Comparison of ENCODE assay signal across 25 cellular contexts in the genomic region with DNA sequence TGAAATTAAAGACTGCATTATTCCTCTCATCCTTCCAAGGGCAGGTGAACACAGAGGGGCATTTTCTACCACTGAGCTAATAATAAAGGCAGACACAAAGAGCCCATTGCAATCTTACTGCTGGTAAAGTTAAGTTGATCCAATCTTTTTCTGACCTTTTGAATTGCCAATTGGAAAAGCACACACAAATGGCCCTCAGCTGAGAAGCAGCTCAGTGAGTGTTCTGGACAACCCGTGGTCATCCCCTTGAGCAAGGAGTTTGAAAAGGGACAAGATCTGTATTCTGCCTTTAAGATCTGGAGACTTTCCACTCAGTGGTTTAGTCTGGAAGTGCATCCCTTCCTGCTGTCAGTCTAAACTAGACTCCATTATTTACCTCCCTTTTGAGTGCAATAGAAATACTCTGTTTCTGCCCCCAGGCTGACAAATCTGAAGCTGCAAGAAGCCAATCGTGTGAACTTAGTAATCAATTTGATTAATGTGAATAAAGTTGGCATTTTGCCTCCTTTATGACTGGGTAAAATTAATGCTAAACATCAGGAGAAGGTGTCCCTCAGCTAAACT.
DNase-seq lines count a peak whose midpoint lies in the region; ATAC-seq and TF ChIP-seq lines count a peak whose summit lies in the region.
"Had no signal": no experiment of that assay in that cellular context is flagged by ENCODE, and none has a peak within 500 bp of the region (broad histone marks: within the 10 kb centered on the region; RNA-seq: fewer than 3 reads in every experiment).

No MANE protein-coding gene starts in this region.

- no peak for ATAC-seq in HG02870 (IDR thresholded peaks at IDR 0.05; ENCODE audit: unreplicated experiment)
- ATAC-seq: activated T-cell treated with anti-CD3 and anti-CD28 coated beads, Interleukin-2, amount 50 U/mL, for 4 hours; heart right ventricle; psoas muscle; stimulated activated effector memory CD8-positive, alpha-beta T cell treated with anti-CD3 and anti-CD28 coated beads, Interleukin-12 subunit alpha, Interleukin-12 subunit beta, amount 100 ng/mL, for 72 hours had no signal

- H3K36me3 ChIP-seq in BE2C (no peaks in the 10 kb centered on the region), brain microvascular endothelial cell (replicated peaks) (no peaks in the 10 kb centered on the region)
- H3K36me3 ChIP-seq: heart right ventricle, sigmoid colon had no signal

- no peak overlapping the region for H3K4me3 Mint-ChIP-seq in nephron
- H3K4me3 Mint-ChIP-seq in activated T-helper 2 cell treated with anti-CD3 and anti-CD28 coated beads, Interferon-gamma antibody, Interleukin-2, Interleukin-4, amounts not matched to agents 10 μg/mL and 5 μg/mL and 100 μg/mL, durations not matched to agents 14 hours and 24 hours and 36 hours (ENCODE audit: low read depth) = no peak overlapping the region
- no peak overlapping the region for H3K4me3 Mint-ChIP-seq in activated naive CD4-positive, alpha-beta T cell treated with anti-CD3 and anti-CD28 coated beads, Interleukin-2, amount 10 ng/mL, durations not matched to agents 7 days and 5 days
- H3K4me3 Mint-ChIP-seq: activated T-cell treated with anti-CD3 and anti-CD28 coated beads, Interleukin-2, amount 50 U/mL, for 4 hours; IgD-negative memory B cell; stimulated activated effector memory CD8-positive, alpha-beta T cell treated with anti-CD3 and anti-CD28 coated beads, Interleukin-12 subunit alpha, Interleukin-12 subunit beta, amount 100 ng/mL, for 72 hours had no signal

- peak; percentile 16; the same call in 1 of the 2 replicates for TF ChIP-seq CTCF in BE2C (IDR thresholded peaks at IDR 0.05; ENCODE audit: low read depth, low read length)
- peak; percentile 9 for TF ChIP-seq CTCF in brain microvascular endothelial cell (IDR thresholded peaks at IDR 0.05; ENCODE audit: low read depth, low read length, missing control alignments)
- peak in 2 of 3 experiments; percentile 9 to 17 for TF ChIP-seq CTCF in nephron (IDR thresholded peaks at IDR 0.05; ENCODE audit: unreplicated experiment in 3 of 3)

- CTCF ChIA-PET in activated naive CD4-positive, alpha-beta T cell treated with anti-CD3 and anti-CD28 coated beads, Interleukin-2, amount 10 ng/mL, durations not matched to agents 7 days and 5 days (lab: Charles Lee) = no interaction called here

- H3K4me1 Mint-ChIP-seq in nephron = peaks cover 8% of the 10 kb centered on the region
- H3K4me1 Mint-ChIP-seq in activated T-helper 2 cell treated with anti-CD3 and anti-CD28 coated beads, Interferon-gamma antibody, Interleukin-2, Interleukin-4, amounts not matched to agents 10 μg/mL and 5 μg/mL and 100 μg/mL, durations not matched to agents 14 hours and 24 hours and 36 hours (ENCODE audit: low read depth) = no peaks in the 10 kb centered on the region
- no peaks in the 10 kb centered on the region for H3K4me1 Mint-ChIP-seq in activated naive CD4-positive, alpha-beta T cell treated with anti-CD3 and anti-CD28 coated beads, Interleukin-2, amount 10 ng/mL, durations not matched to agents 7 days and 5 days
- H3K4me1 Mint-ChIP-seq: IgD-negative memory B cell; stimulated activated effector memory CD8-positive, alpha-beta T cell treated with anti-CD3 and anti-CD28 coated beads, Interleukin-12 subunit alpha, Interleukin-12 subunit beta, amount 100 ng/mL, for 72 hours had no signal

- H3K27me3 Mint-ChIP-seq in nephron (ENCODE audit: low read depth) = peaks cover 4% of the 10 kb centered on the region
- H3K27me3 Mint-ChIP-seq in activated T-helper 2 cell treated with anti-CD3 and anti-CD28 coated beads, Interferon-gamma antibody, Interleukin-2, Interleukin-4, amounts not matched to agents 10 μg/mL and 5 μg/mL and 100 μg/mL, durations not matched to agents 14 hours and 24 hours and 36 hours (ENCODE audit: low read depth) = no peaks in the 10 kb centered on the region
- H3K27me3 Mint-ChIP-seq in activated naive CD4-positive, alpha-beta T cell treated with anti-CD3 and anti-CD28 coated beads, Interleukin-2, amount 10 ng/mL, durations not matched to agents 7 days and 5 days = no peaks in the 10 kb centered on the region
- H3K27me3 Mint-ChIP-seq: IgD-negative memory B cell had no signal

- H3K27me3 ChIP-seq in BE2C = no peaks in the 10 kb centered on the region
- no peaks in the 10 kb centered on the region for H3K27me3 ChIP-seq in brain microvascular endothelial cell (replicated peaks)
- H3K27me3 ChIP-seq: heart right ventricle, sigmoid colon had no signal

- no peak overlapping the region for H3K27ac ChIP-seq in brain microvascular endothelial cell
- H3K27ac ChIP-seq: C4-2B, epithelial cell of prostate, heart right ventricle, psoas muscle, sigmoid colon had no signal

- no peaks in the 10 kb centered on the region for H3K36me3 Mint-ChIP-seq in nephron (ENCODE audit: low read depth)
- no peaks in the 10 kb centered on the region for H3K36me3 Mint-ChIP-seq in activated T-helper 2 cell treated with anti-CD3 and anti-CD28 coated beads, Interferon-gamma antibody, Interleukin-2, Interleukin-4, amounts not matched to agents 10 μg/mL and 5 μg/mL and 100 μg/mL, durations not matched to agents 14 hours and 24 hours and 36 hours (ENCODE audit: low read depth)
- no peaks in the 10 kb centered on the region for H3K36me3 Mint-ChIP-seq in activated naive CD4-positive, alpha-beta T cell treated with anti-CD3 and anti-CD28 coated beads, Interleukin-2, amount 10 ng/mL, durations not matched to agents 7 days and 5 days
- H3K36me3 Mint-ChIP-seq: IgD-negative memory B cell; stimulated activated effector memory CD8-positive, alpha-beta T cell treated with anti-CD3 and anti-CD28 coated beads, Interleukin-12 subunit alpha, Interleukin-12 subunit beta, amount 100 ng/mL, for 72 hours had no signal

- in situ Hi-C loops in brain microvascular endothelial cell (cut with HindIII; ENCODE audit: low pct_ligation_motif_present, low sequenced_read_pairs) = no loop called here

- DNase-seq in BE2C (no peak), LHCN-M2 (ENCODE audit: low read depth) (peak; percentile 23), brain microvascular endothelial cell (no peak), iPS-NIHi11 (ENCODE audit: low spot score) (no peak)
- DNase-seq in activated T-helper 2 cell treated with anti-CD3 and anti-CD28 coated beads, Interferon-gamma antibody, Interleukin-2, Interleukin-4, amounts not matched to agents 10 μg/mL and 5 μg/mL and 100 μg/mL, durations not matched to agents 14 hours and 24 hours and 36 hours (ENCODE audit: low spot score) = no peak
- no peak for DNase-seq in activated naive CD4-positive, alpha-beta T cell treated with anti-CD3 and anti-CD28 coated beads, Interleukin-2, amount 10 ng/mL, durations not matched to agents 7 days and 5 days
- DNase-seq: activated CD4-positive, alpha-beta T cell treated with anti-CD3 and anti-CD28 coated beads for 48 hours; activated naive CD4-positive, alpha-beta T cell; activated T-cell treated with anti-CD3 and anti-CD28 coated beads, Interleukin-2, amount 50 U/mL, for 4 hours; Calu3; foreskin fibroblast; heart right ventricle; NCI-H1092 treated with DMSO at 0.1 percent for 48 hours; NCI-H2029; psoas muscle; sigmoid colon; stimulated activated CD4-positive, alpha-beta T cell treated with anti-CD3 and anti-CD28 coated beads, Interleukin-4, amount 100 ng/mL, for 24 hours; T-helper 2 cell had no signal

- H3K4me3 ChIP-seq in BE2C (ENCODE audit: low read depth, low read length) (no peak overlapping the region), brain microvascular endothelial cell (ENCODE audit: low read depth, low read length) (no peak overlapping the region)
- H3K4me3 ChIP-seq: heart right ventricle, lung, psoas muscle, sigmoid colon had no signal

- no peak overlapping the region for H3K27ac Mint-ChIP-seq in nephron
- no peak overlapping the region for H3K27ac Mint-ChIP-seq in activated T-helper 2 cell treated with anti-CD3 and anti-CD28 coated beads, Interferon-gamma antibody, Interleukin-2, Interleukin-4, amounts not matched to agents 10 μg/mL and 5 μg/mL and 100 μg/mL, durations not matched to agents 14 hours and 24 hours and 36 hours
- no peak overlapping the region for H3K27ac Mint-ChIP-seq in activated naive CD4-positive, alpha-beta T cell treated with anti-CD3 and anti-CD28 coated beads, Interleukin-2, amount 10 ng/mL, durations not matched to agents 7 days and 5 days
- H3K27ac Mint-ChIP-seq: stimulated activated effector memory CD8-positive, alpha-beta T cell treated with anti-CD3 and anti-CD28 coated beads, Interleukin-12 subunit alpha, Interleukin-12 subunit beta, amount 100 ng/mL, for 72 hours had no signal

- intact Hi-C loops in activated T-helper 2 cell treated with anti-CD3 and anti-CD28 coated beads, Interferon-gamma antibody, Interleukin-2, Interleukin-4, amounts not matched to agents 10 μg/mL and 5 μg/mL and 100 μg/mL, durations not matched to agents 14 hours and 24 hours and 36 hours (cut with micrococcal nuclease) = no loop called here

- H3K9me3 Mint-ChIP-seq in nephron = no peaks in the 10 kb centered on the region
- H3K9me3 Mint-ChIP-seq in activated T-helper 2 cell treated with anti-CD3 and anti-CD28 coated beads, Interferon-gamma antibody, Interleukin-2, Interleukin-4, amounts not matched to agents 10 μg/mL and 5 μg/mL and 100 μg/mL, durations not matched to agents 14 hours and 24 hours and 36 hours = peaks cover 3% of the 10 kb centered on the region
- H3K9me3 Mint-ChIP-seq in activated naive CD4-positive, alpha-beta T cell treated with anti-CD3 and anti-CD28 coated beads, Interleukin-2, amount 10 ng/mL, durations not matched to agents 7 days and 5 days = peaks cover 6% of the 10 kb centered on the region
- H3K9me3 Mint-ChIP-seq: activated T-cell treated with anti-CD3 and anti-CD28 coated beads, Interleukin-2, amount 50 U/mL, for 4 hours; IgD-negative memory B cell had no signal

- H3K9me3 ChIP-seq in BE2C = no peaks in the 10 kb centered on the region
- H3K9me3 ChIP-seq: heart right ventricle, psoas muscle, sigmoid colon had no signal

- peaks cover 7% of the 10 kb centered on the region for H3K4me1 ChIP-seq in BE2C
- H3K4me1 ChIP-seq: psoas muscle had no signal
